Comparison of ENCODE assay signal across 1 cellular context in genomic region chr1:188027613-188028012, GRCh38.
TF ChIP-seq lines count a peak whose summit lies in the region.

No MANE protein-coding gene starts in this region.

TF ChIP-seq in HCT116, 20 proteins besides CTCF, POLR2A, EP300 and RAD21 (continued from another document):
- no peak for TF ChIP-seq REST (IDR thresholded peaks at IDR 0.05; ENCODE audit: low read depth)
- TF ChIP-seq JUND (IDR thresholded peaks at IDR 0.05) = peak; percentile 77
- peak; percentile 37; the same call in 1 of the 2 replicates for TF ChIP-seq ATF3 (IDR thresholded peaks at IDR 0.05)
- no peak for TF ChIP-seq YY1 (IDR thresholded peaks at IDR 0.05; ENCODE audit: extremely low read depth, insufficient replicate concordance, low read depth, low read length)
- TF ChIP-seq FOSL1 (IDR thresholded peaks at IDR 0.05; ENCODE audit: low read depth) = peak; percentile 86
- peak; percentile 13; the same call in 1 of the 2 replicates for TF ChIP-seq CBX3 (IDR thresholded peaks at IDR 0.05; ENCODE audit: low read depth)
- TF ChIP-seq SP1 (IDR thresholded peaks at IDR 0.05; ENCODE audit: low read depth) = peak; percentile 76
